Comparison of ENCODE assay signal across 8 cellular contexts in genomic region chr4:170027181-170027829, GRCh38. TPM values are rescaled to one million over a fixed set of nuclear protein-coding genes. Genes with fewer than 3 reads are reported as not detected.
DNase-seq lines count a peak whose midpoint lies in the region; ATAC-seq, FAIRE-seq and TF ChIP-seq lines count a peak whose summit lies in the region.

No MANE protein-coding gene starts in this region.

- peak overlapping the region; percentile 65 for H3K27ac ChIP-seq in CD8-positive, alpha-beta T cell (ENCODE audit: low read depth, low read length)
- H3K27ac ChIP-seq in endothelial cell of umbilical vein (ENCODE audit: insufficient read depth, low read depth, low read length): no peak overlapping the region

- intact Hi-C loops in CD8-positive, alpha-beta T cell (cut with DNase I, micrococcal nuclease): loop anchor here (1.0 to 5.0 kb wide), 12 partner anchors 269 to 1710 kb away; partner anchors contain the start of genes DDX60 (in 2 of the 2), NEK1 (in 2 of the 2), CBR4 (in 1 of the 2) and DDX60L (in 1 of the 2)
- intact Hi-C loops in endothelial cell of umbilical vein (cut with micrococcal nuclease): loop anchor here (1.0 kb wide), 2 partner anchors 407 to 415 kb away; partner anchors contain the start of genes CLCN3 and NEK1

- peaks cover 7% of the 10 kb centered on the region for H3K27me3 Mint-ChIP-seq in CD8-positive, alpha-beta T cell (ENCODE audit: low read depth)

- ATAC-seq in CD8-positive, alpha-beta T cell: peak; percentile 76

- H3K9ac ChIP-seq in endothelial cell of umbilical vein (replicated peaks; ENCODE audit: extremely low read depth, insufficient read depth, low read length): peak overlapping the region; percentile 75

- FAIRE-seq in endothelial cell of umbilical vein (lab: Jason Lieb, UNC): peak; percentile 79

- TF ChIP-seq POLR2A in endothelial cell of umbilical vein (IDR thresholded peaks at IDR 0.05; ENCODE audit: low read depth, low read length): no peak

- H2AFZ ChIP-seq in endothelial cell of umbilical vein (ENCODE audit: low read depth, low read length): peak overlapping the region; percentile 100

- H4K20me1 ChIP-seq in endothelial cell of umbilical vein (replicated peaks; ENCODE audit: control insufficient read depth, extremely low read depth, insufficient read depth, low read length): no peaks in the 10 kb centered on the region

- dilution Hi-C loops in endothelial cell of umbilical vein (cut with MboI; ENCODE audit: extremely low pct_ligation_motif_present, low sequenced_read_pairs): no loop called here

- H3K9me1 ChIP-seq in endothelial cell of umbilical vein (replicated peaks; ENCODE audit: control insufficient read depth, extremely low read depth, insufficient read depth, low read length): no peaks in the 10 kb centered on the region

- no peaks in the 10 kb centered on the region for H3K36me3 ChIP-seq in CD8-positive, alpha-beta T cell (ENCODE audit: insufficient read depth, low read length)
- H3K36me3 ChIP-seq in endothelial cell of umbilical vein (ENCODE audit: control insufficient read depth in 2 of 2, extremely low read depth in 1 of 2, insufficient read depth in 2 of 2, low read length in 2 of 2): no peaks in the 10 kb centered on the region

- peak overlapping the region; percentile 99 for H3K4me2 ChIP-seq in endothelial cell of umbilical vein (ENCODE audit: insufficient read depth, low read length)

- no peak for TF ChIP-seq CTCF in CD8-positive, alpha-beta T cell (IDR thresholded peaks at IDR 0.05)
- TF ChIP-seq CTCF in GM20000 (IDR thresholded peaks at IDR 0.05; ENCODE audit: extremely low read depth, missing control alignments) (no peak), endothelial cell of umbilical vein (IDR thresholded peaks at IDR 0.05; ENCODE audit: extremely low read depth in 1 of 2, insufficient read depth in 1 of 2, low read depth in 1 of 2, low read length in 2 of 2) (no peak)

- peak overlapping the region; percentile 93 for H3K4me3 Mint-ChIP-seq in CD8-positive, alpha-beta T cell

- peaks cover 5% of the 10 kb centered on the region for H3K4me1 ChIP-seq in CD8-positive, alpha-beta T cell (ENCODE audit: insufficient read depth, low read length)
- H3K4me1 ChIP-seq in endothelial cell of umbilical vein (ENCODE audit: control insufficient read depth, extremely low read depth, insufficient read depth, low read length): peaks cover 11% of the 10 kb centered on the region

- DNase-seq in CD8-positive, alpha-beta T cell: peak; percentile 77 to 92 (median 87)
- DNase-seq in GM20000 (ENCODE audit: low spot score): peak; percentile 89
- peak; percentile 84 for DNase-seq in HPDE6-E6E7 (ENCODE audit: extremely low spot score)
- peak; percentile 85 for DNase-seq in NOMO-1 treated with DMSO at 0.1 percent for 48 hours (lab: John Stamatoyannopoulos, UW; ENCODE audit: unreplicated experiment)
- DNase-seq in activated T-cell treated with anti-CD3 and anti-CD28 coated beads for 1 hour (ENCODE audit: low read depth): peak; percentile 85
- DNase-seq in endothelial cell of umbilical vein (ENCODE audit: low read depth, low spot score): peak; percentile 86
- peak; percentile 95 for DNase-seq in mesenteric fat pad (ENCODE audit: low spot score)
- DNase-seq in stimulated activated CD8-positive, alpha-beta memory T cell treated with anti-CD3 and anti-CD28 coated beads, Interleukin-12 subunit alpha, Interleukin-12 subunit beta, amount 100 ng/mL, for 24 hours (ENCODE audit: extremely low read depth): peak; percentile 73

- H3K27ac Mint-ChIP-seq in CD8-positive, alpha-beta T cell: peak overlapping the region; percentile 60

- H3K79me2 ChIP-seq in endothelial cell of umbilical vein (ENCODE audit: control insufficient read depth, insufficient read depth, low read length): no peaks in the 10 kb centered on the region

- H3K4me1 Mint-ChIP-seq in CD8-positive, alpha-beta T cell (ENCODE audit: low read depth): peaks cover 17% of the 10 kb centered on the region

- H3K9me3 Mint-ChIP-seq in CD8-positive, alpha-beta T cell: no peaks in the 10 kb centered on the region

- POLR2A ChIA-PET in CD8-positive, alpha-beta T cell (lab: Charles Lee): interaction anchor here (1.0 to 1.2 kb wide), 3 partner anchors 415 to 1548 kb away, joined by 3 to 4 read pairs (median 3); partner anchors contain the start of genes CBR4 and NEK1
- POLR2A ChIA-PET in endothelial cell of umbilical vein (lab: Charles Lee): no interaction called here

- no TSS peak for BruUV-seq in endothelial cell of umbilical vein (replicated peaks; lab: Mats Ljungman, UMichigan)

- H3K4me3 ChIP-seq in CD8-positive, alpha-beta T cell (ENCODE audit: low read depth, low read length): peak overlapping the region; percentile 84
- H3K4me3 ChIP-seq in endothelial cell of umbilical vein (replicated peaks in 1 of 3; ENCODE audit: insufficient read depth in 1 of 3, low read depth in 1 of 3, low read length in 3 of 3): peak overlapping the region; percentile 37 to 93 (median 92)

- peaks cover 6% of the 10 kb centered on the region for H3K36me3 Mint-ChIP-seq in CD8-positive, alpha-beta T cell

- no peaks in the 10 kb centered on the region for H3K27me3 ChIP-seq in CD8-positive, alpha-beta T cell (ENCODE audit: insufficient read depth, low read length)
- peaks cover 26 to 55% of the 10 kb centered on the region in 2 experiments for H3K27me3 ChIP-seq in endothelial cell of umbilical vein (ENCODE audit: control insufficient read depth in 2 of 2, insufficient read depth in 2 of 2, low read length in 2 of 2)

- CTCF ChIA-PET in CD8-positive, alpha-beta T cell (lab: Charles Lee): no interaction called here
- CTCF ChIA-PET in endothelial cell of umbilical vein (lab: Charles Lee): interaction anchor here (1.0 to 1.2 kb wide), 2 partner anchors 217 to 414 kb away, joined by 4 to 5 read pairs; no protein-coding TSS in a partner anchor

- H3K9me3 ChIP-seq in CD8-positive, alpha-beta T cell (ENCODE audit: low read length): no peaks in the 10 kb centered on the region
- no peaks in the 10 kb centered on the region for H3K9me3 ChIP-seq in endothelial cell of umbilical vein (replicated peaks; ENCODE audit: control insufficient read depth, insufficient read depth, low read length)

TF ChIP-seq in endothelial cell of umbilical vein, 7 proteins besides CTCF, POLR2A, EP300 and RAD21:
- TF ChIP-seq POLR2AphosphoS5 (IDR thresholded peaks at IDR 0.05; ENCODE audit: insufficient read depth, low read depth, low read length) (no peak), EZH2 (IDR thresholded peaks at IDR 0.05; ENCODE audit: borderline replicate concordance, low read depth, low read length, severe bottlenecking) (no peak), MYC (IDR thresholded peaks at IDR 0.05; ENCODE audit: low read depth, low read length) (no peak), GATA2 (IDR thresholded peaks at IDR 0.05; ENCODE audit: insufficient read depth, insufficient read length, low read depth, low read length) (no peak)
- TF ChIP-seq, protein P1, sequence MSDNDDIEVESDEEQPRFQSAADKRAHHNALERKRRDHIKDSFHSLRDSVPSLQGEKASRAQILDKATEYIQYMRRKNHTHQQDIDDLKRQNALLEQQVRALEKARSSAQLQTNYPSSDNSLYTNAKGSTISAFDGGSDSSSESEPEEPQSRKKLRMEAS (IDR thresholded peaks at IDR 0.05; ENCODE audit: insufficient read depth, insufficient read length): peak; percentile 73

RNA-seq across cellular contexts. Expression of gene MFAP3L, which starts 1.1 kb away (rescaled TPM):
- total RNA-seq in CD8-positive, alpha-beta T cell: 1 to 10 TPM; 1.4 TPM
- 0.22 and 0.35 TPM in 2 replicates for total RNA-seq in endothelial cell of umbilical vein
- 0.08 and 0.23 TPM in 2 replicates for polyA plus RNA-seq in endothelial cell of umbilical vein
- 0.08 and 0.14 TPM in 2 replicates for polyA plus RNA-seq in endothelial cell of umbilical vein (2011; cell fraction: cytosol; rRNA removed)
- polyA plus RNA-seq in endothelial cell of umbilical vein (2011; cell fraction: nucleus; rRNA removed): 0.18 and 0.33 TPM in 2 replicates
- polyA plus RNA-seq in endothelial cell of umbilical vein (2012): 0.07 and 0.29 TPM in 2 replicates
- polyA minus RNA-seq in endothelial cell of umbilical vein: 0.12 and 0.89 TPM in 2 replicates
- 4.6 TPM for polyA minus RNA-seq in endothelial cell of umbilical vein (2011; cell fraction: cytosol; rRNA and poly(A)+ RNA removed)
- 0.29 and 0.72 TPM in 2 replicates for polyA minus RNA-seq in endothelial cell of umbilical vein (2011; cell fraction: nucleus; rRNA and poly(A)+ RNA removed)
- total RNA-seq in mesenteric fat pad: 3.6 TPM
